ENCODE assay signal across 8 cellular contexts in genomic region chr6:133983099-133983939, GRCh38. TPM values are rescaled to one million over a fixed set of nuclear protein-coding genes. Genes with fewer than 3 reads are reported as not detected.
DNase-seq lines count a peak whose midpoint lies in the region; ATAC-seq lines count a peak whose summit lies in the region.

No MANE protein-coding gene starts in this region.

- H3K4me3 ChIP-seq in CD8-positive, alpha-beta memory T cell (ENCODE audit: low read length), result no peak overlapping the region

- no peaks in the 10 kb centered on the region for H3K27me3 Mint-ChIP-seq in CD8-positive, alpha-beta memory T cell
- no peaks in the 10 kb centered on the region for H3K27me3 Mint-ChIP-seq in natural killer cell treated with Interleukin-12 subunit alpha and Interleukin-12 subunit beta and Interleukin-15 and Interleukin-18, amount 100 ng/mL, for 72 hours

- DNase-seq in CD8-positive, alpha-beta memory T cell, result peak in 4 of 5 donors; percentile 13 to 38 (median 22)
- peak; percentile 95 for DNase-seq in NOMO-1 treated with dmso at 0.1 percent for 144 hours (lab: John Stamatoyannopoulos, UW; ENCODE audit: unreplicated experiment)
- peak; percentile 17 for DNase-seq in activated T-helper 1 cell treated with Interleukin-2 at 50 U/mL for 16 hours (ENCODE audit: low read depth)
- DNase-seq in natural killer cell treated with Interleukin-12 subunit alpha and Interleukin-12 subunit beta and Interleukin-15 and Interleukin-18, amount 100 ng/mL, for 72 hours (ENCODE audit: low spot score), result peak; percentile 76
- DNase-seq in ureter (ENCODE audit: low spot score), result no peak
- no peak for DNase-seq in DMS153 (lab: John Stamatoyannopoulos, UW)
- no peak for DNase-seq in left colon

- peaks cover 12% of the 10 kb centered on the region for H3K36me3 ChIP-seq in CD8-positive, alpha-beta memory T cell (ENCODE audit: insufficient read depth, low read length)

- peaks cover 16% of the 10 kb centered on the region for H3K4me1 ChIP-seq in CD8-positive, alpha-beta memory T cell (ENCODE audit: insufficient read depth, low read length)

- H3K27ac Mint-ChIP-seq in CD8-positive, alpha-beta memory T cell, result peak overlapping the region in 6 of 8 donors; percentile 13 to 75 (median 39)
- H3K27ac Mint-ChIP-seq in natural killer cell treated with Interleukin-12 subunit alpha and Interleukin-12 subunit beta and Interleukin-15 and Interleukin-18, amount 100 ng/mL, for 72 hours, result peak overlapping the region in 1 of 2 donors; percentile 6

- H3K4me3 Mint-ChIP-seq in CD8-positive, alpha-beta memory T cell, result peak overlapping the region in 5 of 7 donors; percentile 4 to 69 (median 49)
- H3K4me3 Mint-ChIP-seq in natural killer cell treated with Interleukin-12 subunit alpha and Interleukin-12 subunit beta and Interleukin-15 and Interleukin-18, amount 100 ng/mL, for 72 hours, result peak overlapping the region; percentile 62

- ATAC-seq in natural killer cell treated with Interleukin-12 subunit alpha and Interleukin-12 subunit beta and Interleukin-15 and Interleukin-18, amount 100 ng/mL, for 72 hours, result peak; percentile 95 to 97
- no peak for ATAC-seq in left colon
- ATAC-seq in HG02970 (IDR thresholded peaks at IDR 0.05; ENCODE audit: low FRiP score, unreplicated experiment), result no peak

- CTCF ChIA-PET in CD8-positive, alpha-beta memory T cell (lab: Charles Lee), result interaction anchor here (1.2 to 1.6 kb wide), 2 partner anchors 59 to 80 kb away, joined by 3 to 4 read pairs; no protein-coding TSS in a partner anchor

- H3K9me3 ChIP-seq in CD8-positive, alpha-beta memory T cell (ENCODE audit: low read length), result no peaks in the 10 kb centered on the region

- POLR2A ChIA-PET in CD8-positive, alpha-beta memory T cell (lab: Charles Lee), result no interaction called here

- no peaks in the 10 kb centered on the region for H3K27me3 ChIP-seq in CD8-positive, alpha-beta memory T cell (ENCODE audit: insufficient read depth, low read length, poor library complexity, severe bottlenecking)

- peaks cover 0 to 72% (median 23%) of the 10 kb centered on the region in 3 donors for H3K36me3 Mint-ChIP-seq in CD8-positive, alpha-beta memory T cell
- peaks cover 22% of the 10 kb centered on the region for H3K36me3 Mint-ChIP-seq in natural killer cell treated with Interleukin-12 subunit alpha and Interleukin-12 subunit beta and Interleukin-15 and Interleukin-18, amount 100 ng/mL, for 72 hours

- intact Hi-C loops in left colon (cut with DNase I, micrococcal nuclease), result no loop called here

- H3K4me1 Mint-ChIP-seq in CD8-positive, alpha-beta memory T cell, result peaks cover 35 to 56% (median 47%) of the 10 kb centered on the region in 3 donors
- peaks cover 32 to 42% of the 10 kb centered on the region in 2 donors for H3K4me1 Mint-ChIP-seq in natural killer cell treated with Interleukin-12 subunit alpha and Interleukin-12 subunit beta and Interleukin-15 and Interleukin-18, amount 100 ng/mL, for 72 hours (ENCODE audit: low read depth in 2 of 2)

- no peaks in the 10 kb centered on the region for H3K9me3 Mint-ChIP-seq in CD8-positive, alpha-beta memory T cell
- no peaks in the 10 kb centered on the region for H3K9me3 Mint-ChIP-seq in natural killer cell treated with Interleukin-12 subunit alpha and Interleukin-12 subunit beta and Interleukin-15 and Interleukin-18, amount 100 ng/mL, for 72 hours

- H3K27ac ChIP-seq in CD8-positive, alpha-beta memory T cell (ENCODE audit: low read depth, low read length), result no peak overlapping the region

RNA-seq across cellular contexts. Expression of gene TBPL1, which starts 30.3 kb away (rescaled TPM):
- total RNA-seq in CD8-positive, alpha-beta memory T cell, result 10 to 100 TPM; 51.9 to 52.8 TPM
- polyA plus RNA-seq in CD8-positive, alpha-beta memory T cell, result 70.9 TPM
- total RNA-seq in natural killer cell treated with Interleukin-12 subunit alpha and Interleukin-12 subunit beta and Interleukin-15 and Interleukin-18, amount 100 ng/mL, for 72 hours, result 10 to 100 TPM; 46.6 to 54.4 TPM
- 22.2 TPM for total RNA-seq in ureter
- 10 to 100 TPM; 18.2 to 22.2 TPM for total RNA-seq in left colon

Comparison
In these comparisons a context has a peak if more than half of its experiments do, and no peak if none do; other contexts are left out.
1. DNase-seq: peak in CD8-positive, alpha-beta memory T cell (4 of 5), NOMO-1 treated with dmso at 0.1 percent for 144 hours (single experiment), activated T-helper 1 cell treated with Interleukin-2 at 50 U/mL for 16 hours (single experiment) and natural killer cell treated with Interleukin-12 subunit alpha and Interleukin-12 subunit beta and Interleukin-15 and Interleukin-18, amount 100 ng/mL, for 72 hours (single experiment); none in ureter (single experiment), DMS153 (single experiment) and left colon (0 of 2).
2. ATAC-seq: peak in natural killer cell treated with Interleukin-12 subunit alpha and Interleukin-12 subunit beta and Interleukin-15 and Interleukin-18, amount 100 ng/mL, for 72 hours (2 of 2); none in left colon (single experiment) and HG02970 (single experiment).